Comparison of ENCODE assay signal across 1 cellular context in the genomic region with DNA sequence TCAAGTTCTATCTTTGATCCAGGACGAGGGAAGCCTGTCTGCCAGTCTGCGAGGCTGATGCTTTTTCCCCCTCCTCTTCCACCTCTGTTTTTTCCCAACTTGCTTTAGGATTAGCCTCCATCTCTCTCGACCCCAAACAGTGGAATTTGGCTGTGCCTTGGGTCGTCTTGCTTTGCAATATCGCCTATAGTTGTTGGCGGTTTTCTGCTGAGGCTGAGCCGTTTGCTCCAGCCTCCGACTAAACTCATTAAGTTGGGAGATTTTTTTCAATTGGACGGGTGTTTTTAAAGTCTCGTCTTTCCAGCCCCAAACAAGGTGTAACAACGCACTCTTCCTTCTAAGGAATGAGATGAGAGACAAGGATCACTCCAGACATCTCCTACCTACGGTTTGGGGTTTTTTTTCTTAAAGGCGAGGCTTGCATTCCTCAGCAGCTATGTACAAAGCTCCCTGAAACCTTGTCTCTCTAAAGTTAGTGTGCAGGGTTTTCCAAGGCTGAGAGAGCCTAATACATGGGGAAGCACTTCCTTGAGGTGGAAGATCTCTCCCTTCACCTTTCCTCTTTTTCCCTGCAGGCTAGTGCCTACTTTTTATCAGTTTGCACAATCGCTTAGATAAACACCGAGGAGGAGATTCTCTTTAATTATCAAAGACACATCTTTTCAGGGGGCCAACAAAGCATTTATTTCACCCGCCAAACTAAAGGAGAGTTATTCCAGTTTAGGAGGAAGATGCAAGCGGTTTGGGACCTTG.
A peak's percentile ranks its signal among the peaks of the same experiment; 100 is the strongest.
TF ChIP-seq lines count a peak whose summit lies in the region.

No MANE protein-coding gene starts in this region.

TF ChIP-seq in HepG2, 621 proteins besides CTCF, POLR2A, EP300 and RAD21:
- TF ChIP-seq ARID5B (CRISPR knock-in tag; IDR thresholded peaks at IDR 0.05), result peak; percentile 34; the same call in 1 of the 2 replicates
- TF ChIP-seq, protein P1, sequence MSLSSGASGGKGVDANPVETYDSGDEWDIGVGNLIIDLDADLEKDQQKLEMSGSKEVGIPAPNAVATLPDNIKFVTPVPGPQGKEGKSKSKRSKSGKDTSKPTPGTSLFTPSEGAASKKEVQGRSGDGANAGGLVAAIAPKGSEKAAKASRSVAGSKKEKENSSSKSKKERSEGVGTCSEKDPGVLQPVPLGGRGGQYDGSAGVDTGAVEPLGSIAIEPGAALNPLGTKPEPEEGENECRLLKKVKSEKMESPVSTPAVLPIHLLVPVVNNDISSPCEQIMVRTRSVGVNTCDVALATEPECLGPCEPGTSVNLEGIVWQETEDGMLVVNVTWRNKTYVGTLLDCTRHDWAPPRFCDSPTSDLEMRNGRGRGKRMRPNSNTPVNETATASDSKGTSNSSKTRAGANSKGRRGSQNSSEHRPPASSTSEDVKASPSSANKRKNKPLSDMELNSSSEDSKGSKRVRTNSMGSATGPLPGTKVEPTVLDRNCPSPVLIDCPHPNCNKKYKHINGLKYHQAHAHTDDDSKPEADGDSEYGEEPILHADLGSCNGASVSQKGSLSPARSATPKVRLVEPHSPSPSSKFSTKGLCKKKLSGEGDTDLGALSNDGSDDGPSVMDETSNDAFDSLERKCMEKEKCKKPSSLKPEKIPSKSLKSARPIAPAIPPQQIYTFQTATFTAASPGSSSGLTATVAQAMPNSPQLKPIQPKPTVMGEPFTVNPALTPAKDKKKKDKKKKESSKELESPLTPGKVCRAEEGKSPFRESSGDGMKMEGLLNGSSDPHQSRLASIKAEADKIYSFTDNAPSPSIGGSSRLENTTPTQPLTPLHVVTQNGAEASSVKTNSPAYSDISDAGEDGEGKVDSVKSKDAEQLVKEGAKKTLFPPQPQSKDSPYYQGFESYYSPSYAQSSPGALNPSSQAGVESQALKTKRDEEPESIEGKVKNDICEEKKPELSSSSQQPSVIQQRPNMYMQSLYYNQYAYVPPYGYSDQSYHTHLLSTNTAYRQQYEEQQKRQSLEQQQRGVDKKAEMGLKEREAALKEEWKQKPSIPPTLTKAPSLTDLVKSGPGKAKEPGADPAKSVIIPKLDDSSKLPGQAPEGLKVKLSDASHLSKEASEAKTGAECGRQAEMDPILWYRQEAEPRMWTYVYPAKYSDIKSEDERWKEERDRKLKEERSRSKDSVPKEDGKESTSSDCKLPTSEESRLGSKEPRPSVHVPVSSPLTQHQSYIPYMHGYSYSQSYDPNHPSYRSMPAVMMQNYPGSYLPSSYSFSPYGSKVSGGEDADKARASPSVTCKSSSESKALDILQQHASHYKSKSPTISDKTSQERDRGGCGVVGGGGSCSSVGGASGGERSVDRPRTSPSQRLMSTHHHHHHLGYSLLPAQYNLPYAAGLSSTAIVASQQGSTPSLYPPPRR (CRISPR knock-in tag; IDR thresholded peaks at IDR 0.05; ENCODE audit: borderline replicate concordance), result peak; percentile 46; the same call in 1 of the 2 replicates
- TF ChIP-seq ZC3H13 (CRISPR knock-in tag; IDR thresholded peaks at IDR 0.05), result no peak
- 0 out of 2 replicates have a peak, but pooled peaks have one; percentile 7 for TF ChIP-seq RXRB (CRISPR knock-in tag; IDR thresholded peaks at IDR 0.05; ENCODE audit: borderline replicate concordance)
- TF ChIP-seq FOXA1 (IDR thresholded peaks at IDR 0.05), result no peak
- peak; percentile 43; the same call in 1 of the 2 replicates for TF ChIP-seq FOXA1 (CRISPR knock-in tag; IDR thresholded peaks at IDR 0.05)
- 0 out of 2 replicates have a peak, but pooled peaks have one; percentile 24 for TF ChIP-seq NCOA2 (CRISPR knock-in tag; IDR thresholded peaks at IDR 0.05)
- no peak for TF ChIP-seq ZBTB46 (CRISPR knock-in tag; IDR thresholded peaks at IDR 0.05; ENCODE audit: borderline replicate concordance)
- TF ChIP-seq ZNF12 (CRISPR knock-in tag; IDR thresholded peaks at IDR 0.05), result no peak
- peak; percentile 45; the same call in 1 of the 2 replicates for TF ChIP-seq CREM (IDR thresholded peaks at IDR 0.05)
- TF ChIP-seq CREM (CRISPR knock-in tag; IDR thresholded peaks at IDR 0.05), result no peak
- TF ChIP-seq PPARG (CRISPR knock-in tag; conservative IDR thresholded peaks at IDR 0.05), result peak; percentile 73
- TF ChIP-seq GFI1 (CRISPR knock-in tag; IDR thresholded peaks at IDR 0.05; ENCODE audit: borderline replicate concordance), result no peak
- TF ChIP-seq FOXA3 (CRISPR knock-in tag; IDR thresholded peaks at IDR 0.05), result peak; percentile 49; the same call in 1 of the 2 replicates
- no peak for TF ChIP-seq SOX13 (IDR thresholded peaks at IDR 0.05)
- peak in 1 of 2 experiments; percentile 60; a peak in 2 of 4 replicates for TF ChIP-seq SOX13 (CRISPR knock-in tag; conservative IDR thresholded peaks at IDR 0.05 in 1 of 2, IDR thresholded peaks at IDR 0.05 in 1 of 2)
- TF ChIP-seq ELF3 (CRISPR knock-in tag; IDR thresholded peaks at IDR 0.05), result peak; percentile 14; the same call in 1 of the 2 replicates
- TF ChIP-seq SOX5 (CRISPR knock-in tag; IDR thresholded peaks at IDR 0.05; ENCODE audit: borderline replicate concordance), result 0 out of 2 replicates have a peak, but pooled peaks have one; percentile 33
- peak; percentile 32; the same call in 1 of the 2 replicates for TF ChIP-seq NR2F6 (IDR thresholded peaks at IDR 0.05)
- TF ChIP-seq NR2F6 (CRISPR knock-in tag; IDR thresholded peaks at IDR 0.05), result no peak
- TF ChIP-seq TCF7 (IDR thresholded peaks at IDR 0.05; ENCODE audit: low read depth), result peak; percentile 32; the same call in 1 of the 2 replicates
- 0 out of 2 replicates have a peak, but pooled peaks have one; percentile 11 for TF ChIP-seq PAXIP1 (CRISPR knock-in tag; conservative IDR thresholded peaks at IDR 0.05)
- peak; percentile 29; the same call in 1 of the 2 replicates for TF ChIP-seq FOXP4 (CRISPR knock-in tag; IDR thresholded peaks at IDR 0.05)
- peak; percentile 51; the same call in 1 of the 2 replicates for TF ChIP-seq SP5 (CRISPR knock-in tag; IDR thresholded peaks at IDR 0.05; ENCODE audit: borderline replicate concordance, low read depth)
